Comparison of ENCODE assay signal across 8 cellular contexts in the genomic region with DNA sequence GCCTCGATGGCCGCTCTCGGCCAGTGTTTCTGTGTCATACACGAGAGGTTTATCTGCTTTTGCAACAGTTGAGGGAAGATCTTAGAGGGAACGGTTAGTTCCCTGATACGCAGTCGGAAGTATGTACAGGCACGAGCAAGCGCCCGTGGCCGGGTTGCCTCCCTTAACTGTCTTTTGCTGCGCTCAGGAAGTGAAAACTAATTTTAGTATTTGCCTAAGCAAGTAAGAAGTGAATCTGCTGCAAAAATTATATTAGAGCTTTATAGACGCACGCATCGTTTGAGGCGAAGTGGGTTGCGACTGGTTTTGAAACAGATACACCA. TPM values are rescaled to one million over a fixed set of nuclear protein-coding genes. Genes with fewer than 3 reads are reported as not detected.
A peak's percentile ranks its signal among the peaks of the same experiment; 100 is the strongest.
DNase-seq lines count a peak whose midpoint lies in the region; ATAC-seq and TF ChIP-seq lines count a peak whose summit lies in the region.

No MANE protein-coding gene starts in this region.

- in situ Hi-C loops in transverse colon (cut with MboI; ENCODE audit: low pct_ligation_motif_present in 1 of 4, low pct_unique_long_range_greater_than_20kb in 1 of 4, low sequenced_read_pairs in 3 of 4): no loop called here

- intact Hi-C loops in transverse colon (cut with DNase I; ENCODE audit: low total_unique reads): no loop called here

- no peaks in the 10 kb centered on the region for H3K27me3 ChIP-seq in transverse colon

- peak; percentile 12 for ATAC-seq in GM19043 (IDR thresholded peaks at IDR 0.05; ENCODE audit: low read depth, unreplicated experiment)
- ATAC-seq in HG03175 (IDR thresholded peaks at IDR 0.05; ENCODE audit: unreplicated experiment): peak; percentile 24

- no peak for TF ChIP-seq POLR2A in transverse colon (IDR thresholded peaks at IDR 0.05)

- no peaks in the 10 kb centered on the region for H3K36me3 ChIP-seq in transverse colon

- H3K9me3 ChIP-seq in transverse colon: no peaks in the 10 kb centered on the region

- H3K27ac ChIP-seq in coronary artery: peak overlapping the region; percentile 85 to 95
- peak overlapping the region; percentile 92 to 97 (median 93) for H3K27ac ChIP-seq in transverse colon

- 59% methylated on average over 17 of the region's 17 CpGs; no CpG with 5 or more reads in 1 of the 2 donors for WGBS in transverse colon (ENCODE audit: low coverage in 1 of 2), 2 donors

- no peak for TF ChIP-seq EP300 in transverse colon (IDR thresholded peaks at IDR 0.05; ENCODE audit: low read depth)

- DNase-seq in AG10803 (ENCODE audit: low read depth) (peak; percentile 35), SW480 (ENCODE audit: low spot score) (peak; percentile 35), coronary artery (ENCODE audit: low spot score) (no peak), medulla oblongata (ENCODE audit: extremely low spot score) (peak; percentile 9), transverse colon (peak; percentile 47), NCI-H226 (no peak)

- H3K4me1 ChIP-seq in transverse colon: peaks cover 0 to 30% (median 19%) of the 10 kb centered on the region in 4 donors

- H3K4me3 ChIP-seq in AG10803 (ENCODE audit: low read length) (peak overlapping the region; percentile 68), coronary artery (peak overlapping the region; percentile 87), transverse colon (peak overlapping the region; percentile 55 to 80 (median 70))

- TF ChIP-seq CTCF in AG10803 (conservative IDR thresholded peaks at IDR 0.05; ENCODE audit: low read length): no peak
- TF ChIP-seq CTCF in coronary artery (IDR thresholded peaks at IDR 0.05): no peak
- TF ChIP-seq CTCF in transverse colon (IDR thresholded peaks at IDR 0.05): no peak

RNA-seq across cellular contexts. Expression of a gene that starts 0.7 kb away (rescaled TPM):
- 10 to 100 TPM; 12.7 to 73.2 (median 44.7) TPM for total RNA-seq in transverse colon

Comparison
In these comparisons a context has a peak if more than half of its experiments do, and no peak if none do; other contexts are left out.
1. DNase-seq: peak in AG10803 (single experiment), SW480 (single experiment), medulla oblongata (single experiment) and transverse colon (single experiment); none in coronary artery (single experiment) and NCI-H226 (single experiment).
2. Peak in every context shown above with its lines, with median percentiles within 50 percentile points of each other: H3K4me3 ChIP-seq.